ENCODE assay signal across 30 cellular contexts in the genomic region with DNA sequence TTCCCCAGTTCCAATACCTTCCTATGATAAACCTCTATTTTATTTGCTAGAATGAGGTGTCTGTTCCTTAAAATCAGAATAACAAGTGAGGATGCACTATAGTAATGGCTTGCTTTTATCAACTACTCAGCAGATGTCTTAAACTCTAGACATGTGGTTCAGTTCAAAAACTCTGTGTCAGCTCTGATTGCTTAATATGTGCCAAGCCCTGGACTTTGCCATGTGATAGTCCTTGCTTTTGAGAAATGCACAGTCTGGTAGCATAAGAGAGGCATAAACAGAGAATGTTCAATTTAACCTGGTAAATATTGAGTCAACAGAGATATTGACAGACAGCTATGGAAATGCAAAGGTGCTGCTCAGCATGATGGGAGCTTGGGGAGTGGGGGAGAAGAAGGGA.
"Had no signal": no experiment of that assay in that cellular context is flagged by ENCODE, and none has a peak within 500 bp of the region (broad histone marks: within the 10 kb centered on the region; RNA-seq: fewer than 3 reads in every experiment).

No MANE protein-coding gene starts in this region.

- H3K9me3 Mint-ChIP-seq: activated CD4-positive, alpha-beta memory T cell treated with anti-CD3 and anti-CD28 coated beads, Interleukin-2, amount 10 ng/mL, durations not matched to agents 7 days and 5 days; activated naive CD4-positive, alpha-beta T cell treated with anti-CD3 and anti-CD28 coated beads, Interleukin-2, amount 10 ng/mL, durations not matched to agents 7 days and 5 days; activated naive CD8-positive, alpha-beta T cell treated with anti-CD3 and anti-CD28 coated beads, Interleukin-2, amount 50 U/mL, for 24 hours; central memory CD8-positive, alpha-beta T cell had no signal

- H3K27me3 Mint-ChIP-seq: activated CD4-positive, alpha-beta memory T cell treated with anti-CD3 and anti-CD28 coated beads, Interleukin-2, amount 10 ng/mL, durations not matched to agents 7 days and 5 days; activated naive CD4-positive, alpha-beta T cell treated with anti-CD3 and anti-CD28 coated beads, Interleukin-2, amount 10 ng/mL, durations not matched to agents 7 days and 5 days; activated naive CD8-positive, alpha-beta T cell; activated naive CD8-positive, alpha-beta T cell treated with anti-CD3 and anti-CD28 coated beads, Interleukin-2, amount 50 U/mL, for 24 hours; central memory CD8-positive, alpha-beta T cell had no signal

- DNase-seq: activated CD4-positive, alpha-beta memory T cell treated with anti-CD3 and anti-CD28 coated beads, Interleukin-2, amount 10 ng/mL, durations not matched to agents 7 days and 5 days; activated CD4-positive, alpha-beta T cell treated with anti-CD3 and anti-CD28 coated beads for 1 hour; activated CD4-positive, alpha-beta T cell treated with anti-CD3 and anti-CD28 coated beads for 48 hours; activated CD4-positive, CD25-positive, alpha-beta regulatory T cell; activated CD8-positive, alpha-beta memory T cell treated with anti-CD3 and anti-CD28 coated beads for 24 hours; activated CD8-positive, alpha-beta memory T cell treated with anti-CD3 and anti-CD28 coated beads, Interleukin-2, amount 10 ng/mL, durations not matched to agents 7 days and 5 days; activated CD8-positive, alpha-beta memory T cell treated with anti-CD3 and anti-CD28 coated beads, Interleukin-2, amount 50 U/mL, for 48 hours; activated effector memory CD4-positive, alpha-beta T cell treated with Interleukin-2 at 50 U/mL for 16 hours; activated naive CD4-positive, alpha-beta T cell treated with anti-CD3 and anti-CD28 coated beads, Interleukin-2, amount 10 ng/mL, durations not matched to agents 7 days and 5 days; activated naive CD8-positive, alpha-beta T cell treated with anti-CD3 and anti-CD28 coated beads, Interleukin-2, amount 50 U/mL, for 24 hours; activated T-cell treated with anti-CD3 and anti-CD28 coated beads, Interleukin-2, amount 50 U/mL, for 48 hours; amniotic stem cell; aorta; NCI-H1105; NCI-H1417 treated with DMSO at 0.1 percent for 48 hours; NCI-H187 treated with DMSO at 0.1 percent for 48 hours; NCI-H2081; NCI-H226; NCI-H524 treated with DMSO at 0.1 percent for 48 hours; PC-9; SW 1271; T-helper 1 cell; T-helper 2 cell; T-helper 9 cell; WERI-Rb-1 had no signal

- H3K27ac Mint-ChIP-seq: activated CD4-positive, alpha-beta memory T cell treated with anti-CD3 and anti-CD28 coated beads, Interleukin-2, amount 10 ng/mL, durations not matched to agents 7 days and 5 days; activated CD8-positive, alpha-beta memory T cell treated with anti-CD3 and anti-CD28 coated beads, Interleukin-2, amount 10 ng/mL, durations not matched to agents 7 days and 5 days; activated naive CD4-positive, alpha-beta T cell treated with anti-CD3 and anti-CD28 coated beads, Interleukin-2, amount 10 ng/mL, durations not matched to agents 7 days and 5 days; activated naive CD8-positive, alpha-beta T cell; activated naive CD8-positive, alpha-beta T cell treated with anti-CD3 and anti-CD28 coated beads, Interleukin-2, amount 50 U/mL, for 24 hours had no signal

- H3K4me3 Mint-ChIP-seq: activated CD4-positive, alpha-beta memory T cell treated with anti-CD3 and anti-CD28 coated beads, Interleukin-2, amount 10 ng/mL, durations not matched to agents 7 days and 5 days; activated CD8-positive, alpha-beta memory T cell treated with anti-CD3 and anti-CD28 coated beads, Interleukin-2, amount 10 ng/mL, durations not matched to agents 7 days and 5 days; activated naive CD4-positive, alpha-beta T cell treated with anti-CD3 and anti-CD28 coated beads, Interleukin-2, amount 10 ng/mL, durations not matched to agents 7 days and 5 days; activated naive CD8-positive, alpha-beta T cell; activated naive CD8-positive, alpha-beta T cell treated with anti-CD3 and anti-CD28 coated beads, Interleukin-2, amount 50 U/mL, for 24 hours; central memory CD8-positive, alpha-beta T cell had no signal

- H3K36me3 ChIP-seq: cardiac muscle cell, WERI-Rb-1 had no signal

- H3K36me3 Mint-ChIP-seq: activated CD8-positive, alpha-beta memory T cell treated with anti-CD3 and anti-CD28 coated beads, Interleukin-2, amount 10 ng/mL, durations not matched to agents 7 days and 5 days; activated naive CD4-positive, alpha-beta T cell treated with anti-CD3 and anti-CD28 coated beads, Interleukin-2, amount 10 ng/mL, durations not matched to agents 7 days and 5 days; activated naive CD8-positive, alpha-beta T cell had no signal

- ATAC-seq: activated CD8-positive, alpha-beta memory T cell treated with anti-CD3 and anti-CD28 coated beads, Interleukin-2, amount 10 ng/mL, durations not matched to agents 7 days and 5 days; activated naive CD8-positive, alpha-beta T cell treated with anti-CD3 and anti-CD28 coated beads, Interleukin-2, amount 50 U/mL, for 24 hours; Right ventricle myocardium inferior had no signal

- H3K27me3 ChIP-seq: cardiac muscle cell had no signal

- H3K27ac ChIP-seq: cardiac muscle cell, PC-9, RWPE1, WERI-Rb-1 had no signal

- H3K4me3 ChIP-seq: cardiac muscle cell, PC-9 had no signal

- H3K4me1 Mint-ChIP-seq: activated CD4-positive, alpha-beta memory T cell treated with anti-CD3 and anti-CD28 coated beads, Interleukin-2, amount 10 ng/mL, durations not matched to agents 7 days and 5 days; activated naive CD4-positive, alpha-beta T cell treated with anti-CD3 and anti-CD28 coated beads, Interleukin-2, amount 10 ng/mL, durations not matched to agents 7 days and 5 days; activated naive CD8-positive, alpha-beta T cell treated with anti-CD3 and anti-CD28 coated beads, Interleukin-2, amount 50 U/mL, for 24 hours; central memory CD8-positive, alpha-beta T cell had no signal
